ENCODE assay signal across 8 cellular contexts in genomic region chr12:112418596-112419268, GRCh38. TPM values are rescaled to one million over a fixed set of nuclear protein-coding genes. Genes with fewer than 3 reads are reported as not detected.
DNase-seq lines count a peak whose midpoint lies in the region; ATAC-seq and TF ChIP-seq lines count a peak whose summit lies in the region.

Gene PTPN11 (plus strand): TSS chr12:112418947. CDS start chr12:112419112, 165 bp downstream.

- no peaks in the 10 kb centered on the region for H3K9me3 Mint-ChIP-seq in activated CD4-positive, alpha-beta T cell treated with anti-CD3 and anti-CD28 coated beads for 36 hours (ENCODE audit: low read depth)

- ATAC-seq in GM18873 (IDR thresholded peaks at IDR 0.05; ENCODE audit: low FRiP score, unreplicated experiment) (peak; percentile 52), HG03108 (IDR thresholded peaks at IDR 0.05; ENCODE audit: unreplicated experiment) (peak; percentile 60)
- ATAC-seq in activated CD4-positive, alpha-beta T cell treated with anti-CD3 and anti-CD28 coated beads for 36 hours = peak; percentile 78

- peak within 1 kb of the TSS; percentile 96 for H3K27ac ChIP-seq in layer of hippocampus (ENCODE audit: low read depth, low read length)

- H3K4me1 Mint-ChIP-seq in activated CD4-positive, alpha-beta T cell treated with anti-CD3 and anti-CD28 coated beads for 36 hours = peaks cover 40% of the 10 kb centered on the region

- no peaks in the 10 kb centered on the region for H3K27me3 ChIP-seq in layer of hippocampus (ENCODE audit: control insufficient read depth, insufficient read depth, low read length)

- H3K4me3 ChIP-seq in AG09309 (ENCODE audit: control insufficient read depth, low read depth, low read length) (peak within 1 kb of the TSS; percentile 96), choroid plexus epithelial cell (ENCODE audit: low read depth, low read length) (peak within 1 kb of the TSS; percentile 97)

- H3K27ac Mint-ChIP-seq in activated CD4-positive, alpha-beta T cell treated with anti-CD3 and anti-CD28 coated beads for 36 hours = peak within 1 kb of the TSS; percentile 97

- CTCF ChIA-PET in activated CD4-positive, alpha-beta T cell treated with anti-CD3 and anti-CD28 coated beads for 36 hours (lab: Charles Lee) = no interaction called here

- peak within 1 kb of the TSS; percentile 97 for H3K4me3 Mint-ChIP-seq in activated CD4-positive, alpha-beta T cell treated with anti-CD3 and anti-CD28 coated beads for 36 hours

- no peaks in the 10 kb centered on the region for H3K27me3 Mint-ChIP-seq in activated CD4-positive, alpha-beta T cell treated with anti-CD3 and anti-CD28 coated beads for 36 hours

- intact Hi-C loops in activated CD4-positive, alpha-beta T cell treated with anti-CD3 and anti-CD28 coated beads for 36 hours (cut with DNase I, micrococcal nuclease) = loop anchor here (1.0 to 10.0 kb wide), 6 partner anchors 9 to 1014 kb away; partner anchors contain the start of genes RPL6 (in 2 of the 2), HECTD4 (in 1 of the 2), MAPKAPK5 (in 1 of the 2) and OAS2 (in 1 of the 2)

- TF ChIP-seq CTCF in AG09309 (IDR thresholded peaks at IDR 0.05; ENCODE audit: control insufficient read depth, insufficient read depth, low read depth, low read length, missing control alignments) = peak; percentile 24
- no peak for TF ChIP-seq CTCF in choroid plexus epithelial cell (conservative IDR thresholded peaks at IDR 0.05; ENCODE audit: low read depth, low read length)

- peaks cover 24% of the 10 kb centered on the region for H3K36me3 Mint-ChIP-seq in activated CD4-positive, alpha-beta T cell treated with anti-CD3 and anti-CD28 coated beads for 36 hours (ENCODE audit: low read depth)

- DNase-seq in AG09309 (ENCODE audit: low read depth) = no peak
- DNase-seq in NCI-H446 treated with DMSO at 0.1 percent for 48 hours (lab: John Stamatoyannopoulos, UW) = peak; percentile 34
- DNase-seq in activated CD4-positive, alpha-beta T cell treated with anti-CD3 and anti-CD28 coated beads for 36 hours = peak; percentile 95
- DNase-seq in choroid plexus epithelial cell (ENCODE audit: low read depth) = peak; percentile 76
- peak; percentile 86 to 91 for DNase-seq in stimulated activated CD4-positive, alpha-beta T cell treated with anti-CD3 and anti-CD28 coated beads, Interleukin-1b, Interleukin-23, amount 100 ng/mL, for 4 hours (ENCODE audit: low read depth in 2 of 2)

- POLR2A ChIA-PET in activated CD4-positive, alpha-beta T cell treated with anti-CD3 and anti-CD28 coated beads for 36 hours (lab: Charles Lee) = interaction anchor here (1.2 kb wide), 1 partner anchor 577 kb away, joined by 3 read pairs; the partner anchor contains the start of gene MAPKAPK5

RNA-seq across cellular contexts. Expression of gene PTPN11, which starts in this region (rescaled TPM):
- total RNA-seq in activated CD4-positive, alpha-beta T cell treated with anti-CD3 and anti-CD28 coated beads for 36 hours = 100 to 1,000 TPM; 129 to 134 TPM
